Comparison of ENCODE assay signal across 10 cellular contexts in the genomic region with DNA sequence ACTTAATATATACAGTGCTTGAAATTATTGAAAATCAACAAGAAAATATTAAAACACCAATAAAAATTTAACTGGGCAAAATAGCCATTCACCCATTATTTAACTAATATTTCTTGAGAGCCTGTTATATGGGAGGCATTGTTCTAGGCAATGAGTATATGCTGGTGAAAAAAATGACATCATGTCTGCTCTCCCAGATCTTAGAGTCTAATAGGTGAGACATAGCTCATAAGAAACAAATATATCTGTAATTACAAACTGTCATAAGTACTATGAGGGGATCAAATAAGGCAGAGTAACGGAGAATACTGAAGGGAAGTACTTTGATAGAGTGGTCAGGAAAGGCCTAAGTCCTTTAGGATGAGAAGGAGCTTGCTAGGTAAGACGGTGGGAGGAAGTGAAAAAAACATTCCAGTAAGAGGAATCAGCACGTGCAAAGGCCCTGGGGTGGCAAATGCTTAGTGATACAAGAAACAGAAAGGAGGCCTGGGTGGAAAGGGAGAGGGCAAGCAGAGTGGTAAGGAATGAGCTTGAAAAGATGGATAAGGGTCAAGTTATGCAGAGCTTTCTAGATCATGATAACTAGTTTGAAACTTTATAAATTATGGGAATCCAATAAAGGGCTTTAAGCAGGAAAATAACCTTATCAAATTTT.
"Had no signal": no experiment of that assay in that cellular context is flagged by ENCODE, and none has a peak within 500 bp of the region (broad histone marks: within the 10 kb centered on the region; RNA-seq: fewer than 3 reads in every experiment).

No MANE protein-coding gene starts in this region.

- H3K4me3 ChIP-seq: GM23248 had no signal

- H3K27ac Mint-ChIP-seq: H9, HFFc6 had no signal

- H3K27ac ChIP-seq: GM23248, HL-60, KMS-11 had no signal

- DNase-seq: GM23248, GOT3, H9, HCEC 1CT, HFFc6, IMR-90, KBM-7 had no signal

- H3K9ac ChIP-seq: GM23248, KMS-11 had no signal

- H3K4me3 Mint-ChIP-seq: H9, HFFc6 had no signal

- FAIRE-seq: H54 had no signal

- H2AFZ ChIP-seq: GM23248 had no signal

- H3K9me3 Mint-ChIP-seq: HFFc6 had no signal

- H3K4me2 ChIP-seq: KMS-11 had no signal
